ENCODE assay signal across 1 cellular context in the genomic region with DNA sequence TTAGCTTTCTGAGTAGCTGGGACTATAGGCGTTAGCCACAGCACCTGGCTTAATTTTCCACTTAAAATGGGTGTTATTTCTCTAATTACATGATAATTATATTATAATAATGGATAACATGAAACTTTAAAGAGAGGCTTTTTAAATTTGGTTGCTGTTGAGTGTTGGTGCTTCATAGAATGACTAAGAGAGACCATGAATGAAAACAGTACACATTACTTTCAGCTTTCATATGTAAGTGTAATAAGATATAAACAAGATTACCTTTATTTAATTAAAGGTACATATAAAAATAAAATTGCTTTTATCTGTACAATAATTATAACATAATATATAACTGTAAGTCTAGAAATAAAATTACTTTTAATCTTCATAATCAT.
TF ChIP-seq lines count a peak whose summit lies in the region.

No MANE protein-coding gene starts in this region.

TF ChIP-seq in GM12878, 131 proteins besides CTCF, POLR2A, EP300 and RAD21 (continued from another document):
- TF ChIP-seq NKRF (conservative IDR thresholded peaks at IDR 0.05) (no peak), TCF12 (IDR thresholded peaks at IDR 0.05; ENCODE audit: low read depth, low read length) (no peak), PRDM15 (CRISPR knock-in tag; IDR thresholded peaks at IDR 0.05) (no peak), NFIC (IDR thresholded peaks at IDR 0.05; ENCODE audit: low read depth, low read length) (peak; percentile 4; the same call in 1 of the 2 replicates), SP1 (IDR thresholded peaks at IDR 0.05; ENCODE audit: low read depth, low read length) (no peak)
